8 cellular contexts compared by ENCODE assay signal in the genomic region with DNA sequence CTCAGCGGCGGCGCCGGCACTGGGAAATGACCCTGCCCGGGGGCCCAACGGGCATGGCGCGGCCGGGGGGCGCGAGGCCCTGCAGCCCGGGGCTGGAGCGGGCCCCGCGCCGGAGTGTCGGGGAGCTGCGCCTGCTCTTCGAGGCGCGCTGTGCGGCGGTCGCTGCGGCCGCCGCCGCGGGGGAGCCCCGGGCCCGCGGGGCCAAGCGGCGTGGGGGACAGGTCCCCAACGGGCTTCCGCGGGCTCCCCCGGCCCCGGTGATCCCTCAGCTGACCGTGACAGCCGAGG. TPM values are rescaled to one million over a fixed set of nuclear protein-coding genes. Genes with fewer than 3 reads are reported as not detected.
DNase-seq lines count a peak whose midpoint lies in the region; ATAC-seq and TF ChIP-seq lines count a peak whose summit lies in the region.

No MANE protein-coding gene starts in this region.

- TF ChIP-seq CTCF in heart right ventricle (IDR thresholded peaks at IDR 0.05) (no peak), liver (IDR thresholded peaks at IDR 0.05; ENCODE audit: low read depth, low read length, missing input control) (no peak), GM10266 (IDR thresholded peaks at IDR 0.05; ENCODE audit: control insufficient read depth, insufficient read depth, low read depth, missing control alignments) (no peak)

- no peak for TF ChIP-seq RAD21 in liver (IDR thresholded peaks at IDR 0.05)

- H3K27me3 ChIP-seq in heart right ventricle, result peaks cover 7 to 82% (median 61%) of the 10 kb centered on the region in 7 donors
- no peaks in the 10 kb centered on the region for H3K27me3 ChIP-seq in liver (ENCODE audit: control insufficient read depth in 4 of 4, insufficient read depth in 4 of 4, low read length in 3 of 4)
- H3K27me3 ChIP-seq in aorta (ENCODE audit: control insufficient read depth in 1 of 2, insufficient read depth in 2 of 2, low read length in 1 of 2), result no peaks in the 10 kb centered on the region

- peaks cover 22 to 44% of the 10 kb centered on the region in 2 donors for H3K27me3 Mint-ChIP-seq in T-cell
- H3K27me3 Mint-ChIP-seq in activated naive CD8-positive, alpha-beta T cell treated with anti-CD3 and anti-CD28 coated beads for 36 hours, result peaks cover 60% of the 10 kb centered on the region

- WGBS in heart right ventricle, 2 donors, result 1% methylated on average over 19 to 41 of the region's 41 CpGs
- WGBS in liver, result under 1% methylated on average over 41 of the region's 41 CpGs
- WGBS in aorta, 2 donors, result 0% methylated on average over 3 to 41 of the region's 41 CpGs

- peak overlapping the region in 1 of 3 donors; percentile 71 for H3K4me3 Mint-ChIP-seq in T-cell
- no peak overlapping the region for H3K4me3 Mint-ChIP-seq in activated naive CD8-positive, alpha-beta T cell treated with anti-CD3 and anti-CD28 coated beads for 36 hours

- H3K36me3 Mint-ChIP-seq in T-cell, result no peaks in the 10 kb centered on the region
- peaks cover 1% of the 10 kb centered on the region for H3K36me3 Mint-ChIP-seq in activated naive CD8-positive, alpha-beta T cell treated with anti-CD3 and anti-CD28 coated beads for 36 hours

- H3K4me3 ChIP-seq in heart right ventricle (peak overlapping the region in 9 of 10 donors; percentile 47 to 91 (median 69)), liver (ENCODE audit: low read depth in 1 of 3, low read length in 3 of 3) (peak overlapping the region in 2 of 3 donors; percentile 14 to 71), aorta (ENCODE audit: low read length in 2 of 2) (peak overlapping the region; percentile 62 to 84)

- CTCF ChIA-PET in T-cell (lab: Charles Lee), result no interaction called here

- peaks cover 7 to 41% (median 34%) of the 10 kb centered on the region in 9 donors for H3K4me1 ChIP-seq in heart right ventricle
- H3K4me1 ChIP-seq in liver (ENCODE audit: control insufficient read depth in 4 of 4, insufficient read depth in 4 of 4, low read length in 3 of 4), result peaks cover 16 to 40% (median 31%) of the 10 kb centered on the region in 4 donors
- H3K4me1 ChIP-seq in aorta (ENCODE audit: control insufficient read depth in 1 of 2, insufficient read depth in 2 of 2, low read length in 2 of 2), result no peaks in the 10 kb centered on the region

- no peak overlapping the region for H3K27ac Mint-ChIP-seq in T-cell
- H3K27ac Mint-ChIP-seq in activated naive CD8-positive, alpha-beta T cell treated with anti-CD3 and anti-CD28 coated beads for 36 hours, result no peak overlapping the region

- H3K9me3 ChIP-seq in heart right ventricle, result no peaks in the 10 kb centered on the region
- H3K9me3 ChIP-seq in liver (ENCODE audit: control insufficient read depth in 4 of 4, low read length in 3 of 4), result no peaks in the 10 kb centered on the region
- no peaks in the 10 kb centered on the region for H3K9me3 ChIP-seq in aorta (ENCODE audit: control insufficient read depth, low read length)

- no peak overlapping the region for H3K9ac ChIP-seq in liver (ENCODE audit: low read depth in 1 of 2, low read length in 2 of 2)

- H3K27ac ChIP-seq in heart right ventricle (no peak overlapping the region), liver (ENCODE audit: low read depth in 1 of 2, low read length in 2 of 2) (no peak overlapping the region), aorta (ENCODE audit: low read depth in 1 of 2, low read length in 2 of 2) (no peak overlapping the region), caudate nucleus (ENCODE audit: low read depth, low read length) (no peak overlapping the region)

- H3K36me3 ChIP-seq in heart right ventricle (no peaks in the 10 kb centered on the region), liver (ENCODE audit: control insufficient read depth in 4 of 4, insufficient read depth in 3 of 4, low read depth in 1 of 4, low read length in 3 of 4) (no peaks in the 10 kb centered on the region), aorta (ENCODE audit: control insufficient read depth in 1 of 2, insufficient read depth in 2 of 2, low read length in 1 of 2) (no peaks in the 10 kb centered on the region)

- no peak for DNase-seq in heart right ventricle
- no peak for DNase-seq in left cardiac atrium
- no peak for DNase-seq in T-cell
- DNase-seq in aorta, result no peak
- DNase-seq in caudate nucleus (lab: John Stamatoyannopoulos, UW), result no peak
- DNase-seq in GM10266 (ENCODE audit: extremely low spot score), result no peak
- DNase-seq in activated naive CD8-positive, alpha-beta T cell treated with anti-CD3 and anti-CD28 coated beads for 36 hours, result no peak

- ATAC-seq in heart right ventricle (no peak), left cardiac atrium (no peak), T-cell (replicated peaks in 1 of 4) (peak in 3 of 4 experiments; percentile 32 to 46 (median 36)), aorta (ENCODE audit: low FRiP score) (no peak)

- POLR2A ChIA-PET in T-cell (lab: Charles Lee), result no interaction called here

- intact Hi-C loops in heart right ventricle (cut with DNase I) (loop anchor here in 2 of 10 donors (5.0 to 10.0 kb wide), 2 partner anchors 61 to 208 kb away; partner anchors contain the start of gene TYRO3 (in 1 of the 2)), left cardiac atrium (cut with DNase I) (no loop called here), aorta (cut with DNase I) (loop anchor here in 1 of 2 donors (5.0 kb wide), 1 partner anchor 77 kb away; the partner anchor contains the start of gene RTF1)

- peaks cover 8 to 19% (median 14%) of the 10 kb centered on the region in 3 donors for H3K4me1 Mint-ChIP-seq in T-cell
- H3K4me1 Mint-ChIP-seq in activated naive CD8-positive, alpha-beta T cell treated with anti-CD3 and anti-CD28 coated beads for 36 hours, result peaks cover 26% of the 10 kb centered on the region

- H3K9me3 Mint-ChIP-seq in T-cell, result no peaks in the 10 kb centered on the region
- no peaks in the 10 kb centered on the region for H3K9me3 Mint-ChIP-seq in activated naive CD8-positive, alpha-beta T cell treated with anti-CD3 and anti-CD28 coated beads for 36 hours

TF ChIP-seq in liver, 16 proteins besides CTCF, POLR2A, EP300 and RAD21:
- TF ChIP-seq JUND (IDR thresholded peaks at IDR 0.05), result no peak
- TF ChIP-seq, protein P1, sequence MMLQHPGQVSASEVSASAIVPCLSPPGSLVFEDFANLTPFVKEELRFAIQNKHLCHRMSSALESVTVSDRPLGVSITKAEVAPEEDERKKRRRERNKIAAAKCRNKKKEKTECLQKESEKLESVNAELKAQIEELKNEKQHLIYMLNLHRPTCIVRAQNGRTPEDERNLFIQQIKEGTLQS (IDR thresholded peaks at IDR 0.05), result no peak

RNA-seq across cellular contexts. Expression of gene ITPKA, which starts 0.2 kb away (rescaled TPM):
- total RNA-seq in heart right ventricle, result 1 to 10 TPM in 6 of 10 donors, under 1 TPM in 4; 0.55 to 6.8 (median 1.5) TPM
- polyA plus RNA-seq in heart right ventricle, result 1 to 10 TPM; 1.7 to 4.4 TPM
- total RNA-seq in left cardiac atrium, result 1 to 10 TPM in 1 of 2 donors, under 1 TPM in 1; 0.71 to 1.6 TPM
- total RNA-seq in T-cell, result under 1 TPM in 1 of 5 donors, not detected in 4; 0.38 TPM
- total RNA-seq in liver, result 1 to 10 TPM; 1.4 to 2.4 TPM
- under 1 TPM; 0.36 to 0.92 TPM for polyA plus RNA-seq in liver
- under 1 TPM; 0.29 to 0.33 TPM for total RNA-seq in aorta
- polyA plus RNA-seq in aorta, result 1 to 10 TPM in 1 of 2 donors, under 1 TPM in 1; 0.43 to 8.1 TPM
- total RNA-seq in activated naive CD8-positive, alpha-beta T cell treated with anti-CD3 and anti-CD28 coated beads for 36 hours, result 1 to 10 TPM; 1.3 to 1.6 TPM

RNA-seq across cellular contexts. Expression of gene LTK, which starts 19.8 kb away (rescaled TPM):
- 1 to 10 TPM in 2 of 10 donors, under 1 TPM in 8; 0.11 to 1.6 (median 0.49) TPM for total RNA-seq in heart right ventricle
- polyA plus RNA-seq in heart right ventricle, result under 1 TPM; 0.28 to 0.95 TPM
- total RNA-seq in left cardiac atrium, result under 1 TPM; 0.50 to 0.68 TPM
- total RNA-seq in T-cell, result 10 to 100 TPM in 1 of 5 donors, 1 to 10 TPM in 4; 2.0 to 14.3 (median 6.8) TPM
- 1 to 10 TPM; 2.6 to 3.0 TPM for total RNA-seq in liver
- 1 to 10 TPM in 1 of 2 donors, under 1 TPM in 1; 0.86 to 1.4 TPM for polyA plus RNA-seq in liver
- 1 to 10 TPM in 1 of 2 donors, under 1 TPM in 1; 0.19 to 1.1 TPM for total RNA-seq in aorta
- 1 to 10 TPM in 1 of 2 donors, under 1 TPM in 1; 0.38 to 1.9 TPM for polyA plus RNA-seq in aorta
- under 1 TPM in 1 of 2 experiments, not detected in 1; 0.16 TPM for total RNA-seq in activated naive CD8-positive, alpha-beta T cell treated with anti-CD3 and anti-CD28 coated beads for 36 hours

RNA-seq across cellular contexts. Expression of gene RPAP1, which starts 50.2 kb away (rescaled TPM):
- 10 to 100 TPM; 17.6 to 27.9 (median 24.6) TPM for total RNA-seq in heart right ventricle
- 10 to 100 TPM in 1 of 2 donors, 1 to 10 TPM in 1; 9.7 to 16.0 TPM for polyA plus RNA-seq in heart right ventricle
- total RNA-seq in left cardiac atrium, result 10 to 100 TPM; 18.3 to 20.1 TPM
- total RNA-seq in T-cell, result 10 to 100 TPM; 33.5 to 57.8 (median 53.2) TPM
- total RNA-seq in liver, result 10 to 100 TPM in 1 of 2 donors, 1 to 10 TPM in 1; 7.8 to 12.2 TPM
- polyA plus RNA-seq in liver, result 1 to 10 TPM; 6.4 to 9.7 TPM
- 10 to 100 TPM; 19.9 to 27.5 TPM for total RNA-seq in aorta
- polyA plus RNA-seq in aorta, result 1 to 10 TPM; 7.5 to 8.6 TPM
- total RNA-seq in activated naive CD8-positive, alpha-beta T cell treated with anti-CD3 and anti-CD28 coated beads for 36 hours, result 10 to 100 TPM; 57.3 to 61.1 TPM

Comparison
In these comparisons a context has a peak if more than half of its experiments do, and no peak if none do; other contexts are left out.
1. ATAC-seq: peak in T-cell (3 of 4); none in heart right ventricle (0 of 8), left cardiac atrium (0 of 2) and aorta (single experiment).
2. Peak in every context shown above with its lines, with median percentiles within 50 percentile points of each other: H3K4me3 ChIP-seq.